8 cellular contexts compared by ENCODE assay signal in the genomic region with DNA sequence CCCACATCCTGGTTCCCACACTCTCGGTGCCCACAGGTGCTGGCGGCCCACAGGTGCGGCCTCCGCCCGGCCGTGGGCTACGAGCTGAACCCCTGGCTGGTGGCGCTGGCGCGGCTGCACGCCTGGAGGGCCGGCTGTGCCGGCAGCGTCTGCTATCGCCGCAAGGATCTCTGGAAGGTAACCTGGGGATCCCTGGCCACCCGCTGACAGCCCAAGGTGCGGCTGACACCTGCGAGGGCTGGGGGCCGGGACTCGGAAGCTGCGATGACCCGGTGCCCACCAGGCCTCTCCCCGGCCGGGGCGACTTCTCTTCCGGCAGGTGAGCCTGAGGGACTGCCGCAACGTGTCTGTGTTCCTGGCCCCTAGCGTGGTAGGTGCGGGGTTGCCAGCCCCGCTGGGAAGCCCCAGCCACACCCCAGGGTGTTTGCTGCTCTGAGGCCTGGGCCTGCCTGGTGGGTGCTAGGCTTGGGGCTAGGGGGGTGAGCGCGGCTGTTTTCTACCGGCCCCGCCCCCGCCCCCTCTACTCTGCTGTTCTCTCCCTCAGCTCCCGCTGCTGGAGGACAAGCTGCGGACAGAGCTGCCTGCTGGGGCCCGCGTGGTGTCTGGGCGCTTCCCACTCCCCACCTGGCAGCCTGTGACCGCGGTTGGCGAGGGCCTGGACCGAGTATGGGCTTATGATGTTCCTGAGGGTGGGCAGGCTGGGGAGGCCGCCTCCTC. TPM values are rescaled to one million over a fixed set of nuclear protein-coding genes. Genes with fewer than 3 reads are reported as not detected.
A peak's percentile ranks its signal among the peaks of the same experiment; 100 is the strongest.
DNase-seq lines count a peak whose midpoint lies in the region; ATAC-seq lines count a peak whose summit lies in the region.

No MANE protein-coding gene starts in this region.

- H3K36me3 ChIP-seq in iPS-15b (ENCODE audit: control insufficient read depth, insufficient read depth, low read length) = peaks cover 9% of the 10 kb centered on the region
- no peaks in the 10 kb centered on the region for H3K36me3 ChIP-seq in subcutaneous abdominal adipose tissue (ENCODE audit: control insufficient read depth in 5 of 5, insufficient read depth in 5 of 5, low read length in 5 of 5)

- peak; percentile 41 for DNase-seq in NCI-H2227 (lab: John Stamatoyannopoulos, UW; ENCODE audit: unreplicated experiment)
- no peak for DNase-seq in NCI-H2227 treated with DMSO at 0.1 percent for 48 hours (lab: John Stamatoyannopoulos, UW)
- peak in 1 of 2 donors; percentile 36 for DNase-seq in activated T-cell treated with anti-CD3 and anti-CD28 coated beads, Interleukin-2, amount 50 U/mL, for 72 hours
- DNase-seq in NCI-H526 treated with DMSO at 0.1 percent for 48 hours (lab: John Stamatoyannopoulos, UW) = no peak

- no peak overlapping the region for H3K27ac ChIP-seq in subcutaneous abdominal adipose tissue (ENCODE audit: low read depth, low read length)

- H3K27me3 Mint-ChIP-seq in activated T-cell treated with anti-CD3 and anti-CD28 coated beads, Interleukin-2, amount 50 U/mL, for 72 hours (ENCODE audit: low read depth) = no peaks in the 10 kb centered on the region

- H3K4me3 ChIP-seq in iPS-15b (ENCODE audit: low read depth, low read length) (peak overlapping the region; percentile 43), subcutaneous abdominal adipose tissue (ENCODE audit: low read depth in 1 of 5, low read length in 5 of 5) (peak overlapping the region in 4 of 5 donors; percentile 71 to 85 (median 78))

- H3K27me3 ChIP-seq in iPS-15b (ENCODE audit: control insufficient read depth, insufficient read depth, low read length) (peaks cover 8% of the 10 kb centered on the region), subcutaneous abdominal adipose tissue (ENCODE audit: control insufficient read depth in 5 of 5, insufficient read depth in 4 of 5, low read length in 5 of 5) (peaks cover 12 to 23% (median 20%) of the 10 kb centered on the region in 5 donors)

- no peaks in the 10 kb centered on the region for H3K36me3 Mint-ChIP-seq in activated T-cell treated with anti-CD3 and anti-CD28 coated beads, Interleukin-2, amount 50 U/mL, for 72 hours (ENCODE audit: insufficient read depth in 2 of 2)

- peaks cover 24% of the 10 kb centered on the region for H3K4me1 Mint-ChIP-seq in activated T-cell treated with anti-CD3 and anti-CD28 coated beads, Interleukin-2, amount 50 U/mL, for 72 hours (ENCODE audit: low read depth)

- no peaks in the 10 kb centered on the region for H3K9me3 Mint-ChIP-seq in activated T-cell treated with anti-CD3 and anti-CD28 coated beads, Interleukin-2, amount 50 U/mL, for 72 hours

- peaks cover 4% of the 10 kb centered on the region for H3K4me1 ChIP-seq in iPS-15b (ENCODE audit: control insufficient read depth, insufficient read depth, low read length)
- peaks cover 0 to 34% (median 27%) of the 10 kb centered on the region in 5 donors for H3K4me1 ChIP-seq in subcutaneous abdominal adipose tissue (ENCODE audit: control insufficient read depth in 5 of 5, insufficient read depth in 5 of 5, low read length in 5 of 5)

- peak overlapping the region; percentile 79 to 87 for H3K4me3 Mint-ChIP-seq in activated T-cell treated with anti-CD3 and anti-CD28 coated beads, Interleukin-2, amount 50 U/mL, for 72 hours

- no peak overlapping the region for H3K27ac Mint-ChIP-seq in activated T-cell treated with anti-CD3 and anti-CD28 coated beads, Interleukin-2, amount 50 U/mL, for 72 hours

- H3K9ac ChIP-seq in iPS-15b (ENCODE audit: low read depth, low read length) (no peak overlapping the region), subcutaneous abdominal adipose tissue (ENCODE audit: low read length in 5 of 5) (peak overlapping the region in 4 of 5 donors; percentile 30 to 66 (median 56))

- no peaks in the 10 kb centered on the region for H3K9me3 ChIP-seq in iPS-15b (ENCODE audit: control insufficient read depth, insufficient read depth, low read length)
- no peaks in the 10 kb centered on the region for H3K9me3 ChIP-seq in subcutaneous abdominal adipose tissue (ENCODE audit: control insufficient read depth in 5 of 5, low read length in 5 of 5)

- ATAC-seq in activated T-cell treated with anti-CD3 and anti-CD28 coated beads, Interleukin-2, amount 50 U/mL, for 72 hours (replicated peaks in 1 of 2) = peak in 1 of 2 donors; percentile 4
- ATAC-seq in HG03025 (IDR thresholded peaks at IDR 0.05; ENCODE audit: low FRiP score, unreplicated experiment) (no peak), HG02852 (IDR thresholded peaks at IDR 0.05; ENCODE audit: unreplicated experiment) (no peak)

RNA-seq across cellular contexts. Expression of gene ANTKMT, which starts 1.0 kb away (rescaled TPM):
- total RNA-seq in activated T-cell treated with anti-CD3 and anti-CD28 coated beads, Interleukin-2, amount 50 U/mL, for 72 hours = 10 to 100 TPM; 36.4 to 36.9 TPM

RNA-seq across cellular contexts. Expression of gene CCDC78, which starts 4.3 kb away (rescaled TPM):
- 1 to 10 TPM; 3.0 to 3.9 TPM for total RNA-seq in activated T-cell treated with anti-CD3 and anti-CD28 coated beads, Interleukin-2, amount 50 U/mL, for 72 hours

RNA-seq across cellular contexts. Expression of gene HAGHL, which starts 5.0 kb away (rescaled TPM):
- total RNA-seq in activated T-cell treated with anti-CD3 and anti-CD28 coated beads, Interleukin-2, amount 50 U/mL, for 72 hours = 10 to 100 TPM; 11.4 to 17.6 TPM

RNA-seq across cellular contexts. Expression of gene METRN, which starts 7.0 kb away (rescaled TPM):
- 10 to 100 TPM; 11.1 to 11.7 TPM for total RNA-seq in activated T-cell treated with anti-CD3 and anti-CD28 coated beads, Interleukin-2, amount 50 U/mL, for 72 hours

RNA-seq across cellular contexts. Expression of gene FBXL16, which starts 16.3 kb away (rescaled TPM):
- total RNA-seq in activated T-cell treated with anti-CD3 and anti-CD28 coated beads, Interleukin-2, amount 50 U/mL, for 72 hours = 1 to 10 TPM; 8.8 TPM
